In genomic region chr19:35724132-35724531, GRCh38 we compare ENCODE assay signal across 4 cellular contexts. TPM values are rescaled to one million over a fixed set of nuclear protein-coding genes. Genes with fewer than 3 reads are reported as not detected.
"Had no signal": no experiment of that assay in that cellular context is flagged by ENCODE, and none has a peak within 500 bp of the region (broad histone marks: within the 10 kb centered on the region; RNA-seq: fewer than 3 reads in every experiment).

No MANE protein-coding gene starts in this region.

RNA-seq across cellular contexts. Expression of gene ZBTB32, which starts 19.8 kb away (rescaled TPM):
- total RNA-seq: GM23338, HepG2, HFFc6, HT1080 had no signal
- polyA plus RNA-seq: HepG2 had no signal
